ENCODE assay signal across 8 cellular contexts in the genomic region with DNA sequence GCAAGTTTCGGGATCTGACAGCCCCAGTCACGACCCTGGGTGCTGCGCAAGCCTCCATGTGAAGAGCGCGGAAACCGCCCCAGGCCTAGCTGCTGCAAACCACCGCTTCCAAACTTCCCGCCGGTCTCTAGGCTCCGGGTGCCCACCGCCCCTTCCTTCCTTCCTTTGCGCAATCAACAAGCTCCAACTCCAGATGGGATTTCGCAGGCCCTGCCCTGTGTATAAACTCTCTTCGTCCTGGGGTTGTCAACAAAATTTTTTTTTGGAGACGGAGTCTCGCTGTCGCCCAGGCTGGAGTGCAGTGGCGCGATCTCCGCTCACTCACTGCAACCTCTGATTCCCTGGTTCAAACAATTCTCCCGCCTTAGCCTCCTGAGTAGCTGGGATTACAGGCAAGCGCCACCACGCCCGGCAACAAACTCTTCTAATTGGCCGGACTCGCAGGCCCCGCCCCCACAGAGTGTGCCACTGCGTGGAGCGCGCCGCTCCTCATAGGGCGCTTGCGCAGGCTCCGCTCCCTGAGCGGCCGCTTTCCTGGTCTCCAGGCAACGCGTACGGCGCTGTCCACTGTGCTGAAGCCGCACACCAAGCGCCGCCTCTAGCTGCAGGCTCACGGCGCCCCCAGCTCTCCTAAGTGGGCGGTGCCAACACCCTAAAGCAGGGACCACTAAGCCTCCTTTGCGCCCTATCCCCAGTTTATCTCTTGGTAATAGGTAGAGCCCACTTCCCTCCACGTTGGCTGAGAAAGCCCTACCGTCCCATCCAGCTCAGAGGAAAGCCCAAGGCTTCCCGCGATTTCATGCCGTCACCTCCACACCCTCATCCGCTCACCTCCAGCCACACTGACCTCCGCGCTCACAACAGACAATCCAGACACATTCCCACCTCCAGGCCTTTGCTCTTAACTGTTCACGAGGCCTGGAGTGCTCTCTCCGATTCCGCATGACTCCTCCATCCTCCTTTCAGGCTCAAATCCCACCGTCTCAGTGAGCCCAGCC. TPM values are rescaled to one million over a fixed set of nuclear protein-coding genes. Genes with fewer than 3 reads are reported as not detected.
DNase-seq lines count a peak whose midpoint lies in the region; ATAC-seq and TF ChIP-seq lines count a peak whose summit lies in the region.

No MANE protein-coding gene starts in this region.

- H4K20me1 ChIP-seq in GM23338 (replicated peaks; ENCODE audit: insufficient read depth) = peaks cover 27% of the 10 kb centered on the region

- intact Hi-C loops in ovary (cut with DNase I) = loop anchor here in 1 of 4 donors (5.0 kb wide), 1 partner anchor 38 kb away; no protein-coding TSS in a partner anchor

- peak; percentile 99 for DNase-seq in COLO829 (ENCODE audit: low spot score)
- DNase-seq in GM23338 (ENCODE audit: low spot score) = peak; percentile 99
- peak; percentile 98 for DNase-seq in NCI-H1105 (lab: John Stamatoyannopoulos, UW)
- peak; percentile 81 for DNase-seq in SKM-1 (lab: John Stamatoyannopoulos, UW; ENCODE audit: unreplicated experiment)
- peak; percentile 52 for DNase-seq in glomerular endothelial cell (ENCODE audit: extremely low read depth, low read depth, low spot score)
- DNase-seq in ovary = peak; percentile 87 to 96 (median 89)
- peak; percentile 72 for DNase-seq in thoracic aorta (ENCODE audit: low spot score)

- H3K27me3 ChIP-seq in GM23338 (ENCODE audit: insufficient read depth) = no peaks in the 10 kb centered on the region
- no peaks in the 10 kb centered on the region for H3K27me3 ChIP-seq in ovary
- H3K27me3 ChIP-seq in thoracic aorta (replicated peaks; ENCODE audit: insufficient read depth) = no peaks in the 10 kb centered on the region

- H3K79me2 ChIP-seq in GM23338 (replicated peaks; ENCODE audit: insufficient read depth) = no peaks in the 10 kb centered on the region

- peak overlapping the region; percentile 50 for H3K4me3 ChIP-seq in GM23338
- H3K4me3 ChIP-seq in ovary = no peak overlapping the region
- peak overlapping the region; percentile 59 for H3K4me3 ChIP-seq in thoracic aorta

- H3K4me2 ChIP-seq in GM23338 = peak overlapping the region; percentile 79

- peaks cover 17% of the 10 kb centered on the region for H3K4me1 Mint-ChIP-seq in GM23338
- H3K4me1 Mint-ChIP-seq in activated naive CD4-positive, alpha-beta T cell treated with anti-CD3 and anti-CD28 coated beads, Interleukin-2, amount 50 U/mL, for 24 hours = peaks cover 18% of the 10 kb centered on the region

- TF ChIP-seq EP300 in ovary (IDR thresholded peaks at IDR 0.05) = no peak

- WGBS in ovary, 3 donors = 8 to 11% (median 9%) methylated on average over 46 to 59 of the region's 59 CpGs

- no peaks in the 10 kb centered on the region; the same call in none of the 3 replicates for H3K9me3 Mint-ChIP-seq in GM23338
- no peaks in the 10 kb centered on the region for H3K9me3 Mint-ChIP-seq in activated naive CD4-positive, alpha-beta T cell treated with anti-CD3 and anti-CD28 coated beads, Interleukin-2, amount 50 U/mL, for 24 hours

- H3F3A ChIP-seq in GM23338 (replicated peaks; ENCODE audit: low read depth) = peaks cover 41% of the 10 kb centered on the region

- TF ChIP-seq CTCF in GM23338 (conservative IDR thresholded peaks at IDR 0.05; ENCODE audit: low read depth in 2 of 2) = peak in 1 of 2 experiments; percentile 15; a peak in 1 of 4 replicates
- TF ChIP-seq CTCF in ovary (IDR thresholded peaks at IDR 0.05) = no peak
- TF ChIP-seq CTCF in thoracic aorta (IDR thresholded peaks at IDR 0.05) = no peak

- H2AFZ ChIP-seq in GM23338 = no peak overlapping the region

- H3K36me3 Mint-ChIP-seq in GM23338 (ENCODE audit: low read depth) = peaks cover 24% of the 10 kb centered on the region
- H3K36me3 Mint-ChIP-seq in activated naive CD4-positive, alpha-beta T cell treated with anti-CD3 and anti-CD28 coated beads, Interleukin-2, amount 50 U/mL, for 24 hours = peaks cover 2% of the 10 kb centered on the region

- H3K9me3 ChIP-seq in ovary (no peaks in the 10 kb centered on the region), thoracic aorta (no peaks in the 10 kb centered on the region)

- H3K9me2 ChIP-seq in GM23338 (ENCODE audit: insufficient read depth) = no peaks in the 10 kb centered on the region

- ATAC-seq in GM23338 = peak; percentile 79
- ATAC-seq in thoracic aorta (ENCODE audit: insufficient number of reproducible peaks, low FRiP score, low read depth) = peak; percentile 79

- peak overlapping the region; percentile 90 for H3K27ac Mint-ChIP-seq in GM23338
- peak overlapping the region; percentile 88 for H3K27ac Mint-ChIP-seq in activated naive CD4-positive, alpha-beta T cell treated with anti-CD3 and anti-CD28 coated beads, Interleukin-2, amount 50 U/mL, for 24 hours

- H3K36me3 ChIP-seq in GM23338 (ENCODE audit: insufficient read depth) = peaks cover 19% of the 10 kb centered on the region
- H3K36me3 ChIP-seq in ovary = no peaks in the 10 kb centered on the region
- H3K36me3 ChIP-seq in thoracic aorta = peaks cover 17% of the 10 kb centered on the region

- no peak for TF ChIP-seq POLR2A in ovary (IDR thresholded peaks at IDR 0.05)

- H3K27me3 Mint-ChIP-seq in GM23338 (ENCODE audit: insufficient read depth, low read depth, poor library complexity) = peaks cover 32% of the 10 kb centered on the region
- peaks cover 3% of the 10 kb centered on the region for H3K27me3 Mint-ChIP-seq in activated naive CD4-positive, alpha-beta T cell treated with anti-CD3 and anti-CD28 coated beads, Interleukin-2, amount 50 U/mL, for 24 hours

- H3K4me3 Mint-ChIP-seq in GM23338 = peak overlapping the region; percentile 63
- peak overlapping the region; percentile 91 for H3K4me3 Mint-ChIP-seq in activated naive CD4-positive, alpha-beta T cell treated with anti-CD3 and anti-CD28 coated beads, Interleukin-2, amount 50 U/mL, for 24 hours

- H3K27ac ChIP-seq in GM23338 (ENCODE audit: low read depth) = peak overlapping the region; percentile 89
- H3K27ac ChIP-seq in ovary = no peak overlapping the region
- H3K27ac ChIP-seq in thoracic aorta = no peak overlapping the region

- H3K4me1 ChIP-seq in GM23338 (ENCODE audit: insufficient read depth) (peaks cover 5% of the 10 kb centered on the region; the same call in 1 of the 2 replicates), ovary (ENCODE audit: insufficient read depth) (peaks cover 6% of the 10 kb centered on the region), thoracic aorta (ENCODE audit: control insufficient read depth in 1 of 2, low read depth in 2 of 2) (peaks cover 5 to 16% of the 10 kb centered on the region in 2 donors)

TF ChIP-seq in GM23338, 12 proteins besides CTCF, POLR2A, EP300 and RAD21 (continues in another document):
- no peak for TF ChIP-seq POLR2AphosphoS5 (IDR thresholded peaks at IDR 0.05; ENCODE audit: low read depth)
- TF ChIP-seq CREB1 (CRISPR knock-in tag; IDR thresholded peaks at IDR 0.05; ENCODE audit: low read depth) = peak; percentile 30; the same call in 1 of the 2 replicates
- no peak for TF ChIP-seq JUNB (IDR thresholded peaks at IDR 0.05; ENCODE audit: unreplicated experiment)

RNA-seq across cellular contexts. Expression of a gene that starts 5.5 kb away (rescaled TPM):
- total RNA-seq in GM23338 (2014; rRNA removed; shearing (Covaris generic)) = 54.5 and 61.2 TPM in 2 replicates
- polyA plus RNA-seq in GM23338 (2016; fragmentation: Nextera tagmentation; extraction: Ambion mirVana) = 77.4 and 83.5 TPM in 2 replicates
- 23.9 and 25.6 TPM in 2 replicates for total RNA-seq in glomerular endothelial cell
- total RNA-seq in ovary = 10 to 100 TPM; 33.3 to 61.0 (median 51.5) TPM
- 10 to 100 TPM in 1 of 2 donors, 1 to 10 TPM in 1; 3.2 to 59.1 TPM for polyA plus RNA-seq in ovary
- 10 to 100 TPM; 23.9 to 41.3 TPM for total RNA-seq in thoracic aorta

RNA-seq across cellular contexts. Expression of a gene that starts 22.2 kb away (rescaled TPM):
- total RNA-seq in GM23338 (2014; rRNA removed; shearing (Covaris generic)) = 107 and 138 TPM in 2 replicates
- polyA plus RNA-seq in GM23338 (2016; fragmentation: Nextera tagmentation; extraction: Ambion mirVana) = 40.0 and 40.7 TPM in 2 replicates
- 123 and 178 TPM in 2 replicates for total RNA-seq in glomerular endothelial cell
- total RNA-seq in ovary = 100 to 1,000 TPM in 3 of 7 donors, 10 to 100 TPM in 4; 51.1 to 121 (median 87.5) TPM
- polyA plus RNA-seq in ovary = 10 to 100 TPM; 53.7 to 68.6 TPM
- 100 to 1,000 TPM; 153 to 195 TPM for total RNA-seq in thoracic aorta

RNA-seq across cellular contexts. Expression of a gene that starts 41.6 kb away (rescaled TPM):
- total RNA-seq in GM23338 (2014; rRNA removed; shearing (Covaris generic)) = 544 and 573 TPM in 2 replicates
- polyA plus RNA-seq in GM23338 (2016; fragmentation: Nextera tagmentation; extraction: Ambion mirVana) (616 and 625 TPM in 2 replicates), ovary (100 to 1,000 TPM; 120 to 149 TPM)
- total RNA-seq in glomerular endothelial cell (99.9 and 183 TPM in 2 replicates), ovary (100 to 1,000 TPM in 6 of 7 donors, 10 to 100 TPM in 1; 90.0 to 295 (median 246) TPM), thoracic aorta (100 to 1,000 TPM; 114 to 196 TPM)
